ENCODE assay signal across 8 cellular contexts in genomic region chr11:44110231-44110679, GRCh38. TPM values are rescaled to one million over a fixed set of nuclear protein-coding genes. Genes with fewer than 3 reads are reported as not detected.
DNase-seq lines count a peak whose midpoint lies in the region; ATAC-seq, FAIRE-seq and TF ChIP-seq lines count a peak whose summit lies in the region.

No MANE protein-coding gene starts in this region.

- H3K36me3 Mint-ChIP-seq in activated naive CD4-positive, alpha-beta T cell treated with anti-CD3 and anti-CD28 coated beads, Interleukin-2, amount 10 ng/mL, durations not matched to agents 7 days and 5 days: peaks cover 23% of the 10 kb centered on the region

- no peaks in the 10 kb centered on the region for H3K9me3 ChIP-seq in small intestine (ENCODE audit: control insufficient read depth, low read depth)

- WGBS in small intestine, 3 donors: 0 to 6% (median 1%) methylated on average over 4 of the region's 4 CpGs

- peak; percentile 84 for TF ChIP-seq CTCF in GM12864 (IDR thresholded peaks at IDR 0.05; ENCODE audit: low read depth, low read length, missing control alignments)

- H3K4me1 ChIP-seq in small intestine (ENCODE audit: control insufficient read depth in 2 of 2, insufficient read depth in 1 of 2, low read depth in 1 of 2, low read length in 1 of 2): no peaks in the 10 kb centered on the region

- intact Hi-C loops in left cardiac atrium (cut with DNase I): loop anchor here in 1 of 2 donors (10.0 kb wide), 1 partner anchor 425 kb away; no protein-coding TSS in a partner anchor

- no peaks in the 10 kb centered on the region for H3K27me3 Mint-ChIP-seq in activated naive CD4-positive, alpha-beta T cell treated with anti-CD3 and anti-CD28 coated beads, Interleukin-2, amount 10 ng/mL, durations not matched to agents 7 days and 5 days

- H3K27ac ChIP-seq in small intestine (ENCODE audit: low read depth in 1 of 2, low read length in 1 of 2): no peak overlapping the region

- no peak overlapping the region for H3K4me3 ChIP-seq in GM12864 (ENCODE audit: low read depth, low read length)
- H3K4me3 ChIP-seq in small intestine (ENCODE audit: low read depth in 1 of 2, low read length in 2 of 2): no peak overlapping the region

- no peaks in the 10 kb centered on the region for H3K9me3 Mint-ChIP-seq in activated naive CD4-positive, alpha-beta T cell treated with anti-CD3 and anti-CD28 coated beads, Interleukin-2, amount 10 ng/mL, durations not matched to agents 7 days and 5 days

- DNase-seq in GM12864 (ENCODE audit: low read depth) (peak; percentile 25), KBM-7 (peak; percentile 66), SK-MEL-5 (ENCODE audit: low read depth, low spot score) (peak; percentile 77), left cardiac atrium (peak; percentile 56), small intestine (peak; percentile 51), NCI-H526 treated with DMSO at 0.1 percent for 48 hours (lab: John Stamatoyannopoulos, UW) (no peak)
- peak; percentile 68 for DNase-seq in activated naive CD4-positive, alpha-beta T cell treated with anti-CD3 and anti-CD28 coated beads, Interleukin-2, amount 10 ng/mL, durations not matched to agents 7 days and 5 days

- H3K4me1 Mint-ChIP-seq in activated naive CD4-positive, alpha-beta T cell treated with anti-CD3 and anti-CD28 coated beads, Interleukin-2, amount 10 ng/mL, durations not matched to agents 7 days and 5 days: peaks cover 6% of the 10 kb centered on the region

- CTCF ChIA-PET in activated naive CD4-positive, alpha-beta T cell treated with anti-CD3 and anti-CD28 coated beads, Interleukin-2, amount 10 ng/mL, durations not matched to agents 7 days and 5 days (lab: Charles Lee): interaction anchor here (0.8 to 7.3 kb wide), 6 partner anchors 17 to 429 kb away, joined by 3 to 81 read pairs (median 3); partner anchors contain the start of gene EXT2

- H3K27me3 ChIP-seq in small intestine (ENCODE audit: control insufficient read depth in 2 of 2, insufficient read depth in 2 of 2, low read length in 2 of 2): no peaks in the 10 kb centered on the region

- no peak overlapping the region for H3K4me3 Mint-ChIP-seq in activated naive CD4-positive, alpha-beta T cell treated with anti-CD3 and anti-CD28 coated beads, Interleukin-2, amount 10 ng/mL, durations not matched to agents 7 days and 5 days

- ATAC-seq in GM21786 (IDR thresholded peaks at IDR 0.05; ENCODE audit: unreplicated experiment) (peak; percentile 97), left cardiac atrium (peak; percentile 77 to 86)

- H3K27ac Mint-ChIP-seq in activated naive CD4-positive, alpha-beta T cell treated with anti-CD3 and anti-CD28 coated beads, Interleukin-2, amount 10 ng/mL, durations not matched to agents 7 days and 5 days: no peak overlapping the region

- peaks cover 0 to 20% of the 10 kb centered on the region in 2 donors for H3K36me3 ChIP-seq in small intestine (ENCODE audit: control insufficient read depth in 2 of 2, insufficient read depth in 2 of 2, low read length in 2 of 2)

- FAIRE-seq in small intestine (lab: Jason Lieb, UNC): no peak

- in situ Hi-C loops in KBM-7 (cut with MboI; ENCODE audit: low pct_unique_long_range_greater_than_20kb, low sequenced_read_pairs): no loop called here
- in situ Hi-C loops in SK-MEL-5 (cut with HindIII; ENCODE audit: low pct_unique_long_range_greater_than_20kb, low sequenced_read_pairs): no loop called here

RNA-seq across cellular contexts. Expression of gene EXT2, which starts 14.8 kb away (rescaled TPM):
- 98.9 and 114 TPM in 2 replicates for total RNA-seq in SK-MEL-5 (2014; rRNA removed; shearing (Covaris generic))
- polyA plus RNA-seq in SK-MEL-5 (2015; cell fraction: cytosol; rRNA removed): 155 and 173 TPM in 2 replicates
- 23.0 and 36.5 TPM in 2 replicates for polyA plus RNA-seq in SK-MEL-5 (2015; cell fraction: nucleus; rRNA removed)
- 10 to 100 TPM; 33.7 to 34.6 TPM for total RNA-seq in left cardiac atrium
- polyA plus RNA-seq in small intestine: 10 to 100 TPM; 18.6 to 30.6 (median 26.6) TPM

RNA-seq across cellular contexts. Expression of gene ACCS, which starts 44.2 kb away (rescaled TPM):
- 5.1 and 7.2 TPM in 2 replicates for total RNA-seq in SK-MEL-5 (2014; rRNA removed; shearing (Covaris generic))
- 2.6 and 4.8 TPM in 2 replicates for polyA plus RNA-seq in SK-MEL-5 (2015; cell fraction: cytosol; rRNA removed)
- polyA plus RNA-seq in SK-MEL-5 (2015; cell fraction: nucleus; rRNA removed): 166 and 217 TPM in 2 replicates
- 1 to 10 TPM; 8.5 to 9.1 TPM for total RNA-seq in left cardiac atrium
- polyA plus RNA-seq in small intestine: 10 to 100 TPM in 2 of 3 donors, 1 to 10 TPM in 1; 7.0 to 62.6 (median 16.8) TPM
